ENCODE assay signal across 19 cellular contexts in genomic region chr12:116169071-116169470, GRCh38.
A peak's percentile ranks its signal among the peaks of the same experiment; 100 is the strongest.
DNase-seq lines count a peak whose midpoint lies in the region; ATAC-seq, FAIRE-seq and TF ChIP-seq lines count a peak whose summit lies in the region.
"Had no signal": no experiment of that assay in that cellular context is flagged by ENCODE, and none has a peak within 500 bp of the region (broad histone marks: within the 10 kb centered on the region; RNA-seq: fewer than 3 reads in every experiment).

No MANE protein-coding gene starts in this region.

- H3K4me2 ChIP-seq in K562 (ENCODE audit: insufficient read depth, low read length) = no peak overlapping the region
- H3K4me2 ChIP-seq: BLaER1, KMS-11 had no signal

- H3K36me3 Mint-ChIP-seq in Calu3 (ENCODE audit: insufficient read depth, unreplicated experiment) = no peaks in the 10 kb centered on the region
- H3K36me3 Mint-ChIP-seq: CD14-positive monocyte; CD4-positive, alpha-beta memory T cell had no signal

- H3K9ac ChIP-seq in K562 (ENCODE audit: insufficient read depth in 1 of 2, low read depth in 2 of 2, low read length in 2 of 2) = no peak overlapping the region
- H3K9ac ChIP-seq: BLaER1, KMS-11 had no signal

- H3K9me1 ChIP-seq in K562 (ENCODE audit: control insufficient read depth, insufficient read depth, low read length) = no peaks in the 10 kb centered on the region

- in situ Hi-C loops in K562 (cut with MboI) = no loop called here

- peaks cover 8 to 41% of the 10 kb centered on the region in 2 experiments for H3K4me1 ChIP-seq in K562 (replicated peaks in 1 of 2; ENCODE audit: control insufficient read depth in 2 of 2, insufficient read depth in 2 of 2, low read length in 2 of 2)

- peak; percentile 75 for FAIRE-seq in H54 (lab: Jason Lieb, UNC)
- FAIRE-seq in K562 (lab: Jason Lieb, UNC) = no peak
- FAIRE-seq: A204.1, GM12878, GM19239, H1 had no signal

- CTCF ChIA-PET in Calu3 (lab: Charles Lee) (no interaction called here), K562 (lab: Yijun Ruan, JAX; ENCODE audit: low intra/inter-chr PET ratio) (no interaction called here), GM10248 (lab: Yijun Ruan, JAX) (interaction anchor here (0.7 to 1.9 kb wide), 4 partner anchors 28 to 94 kb away, joined by 3 to 5 read pairs (median 4); no protein-coding TSS in a partner anchor)

- H3K9me3 Mint-ChIP-seq in Calu3 (ENCODE audit: low read depth, unreplicated experiment) = no peaks in the 10 kb centered on the region
- H3K9me3 Mint-ChIP-seq: CD14-positive monocyte; CD4-positive, alpha-beta memory T cell; HFFc6 had no signal

- H3K79me2 ChIP-seq in K562 (ENCODE audit: control insufficient read depth, insufficient read depth, low read length) = peaks cover 100% of the 10 kb centered on the region

- intact Hi-C loops in Calu3 (cut with micrococcal nuclease; ENCODE audit: unreplicated experiment) = no loop called here
- intact Hi-C loops in K562 (cut with micrococcal nuclease) = no loop called here

- H3K27me3 Mint-ChIP-seq in Calu3 (ENCODE audit: unreplicated experiment) = no peaks in the 10 kb centered on the region
- H3K27me3 Mint-ChIP-seq: CD4-positive, alpha-beta memory T cell had no signal

- H3K4me3 ChIP-seq in K562 = no peak overlapping the region
- H3K4me3 ChIP-seq: BLaER1, GM12878 had no signal

- no peaks in the 10 kb centered on the region for H3K9me3 ChIP-seq in K562 (replicated peaks; ENCODE audit: control insufficient read depth, insufficient read depth, low read depth, low read length)
- H3K9me3 ChIP-seq: BLaER1 had no signal

- POLR2A ChIA-PET in K562 (lab: Yijun Ruan, JAX) (interaction anchor here (0.7 to 1.0 kb wide), 2 partner anchors 14 to 94 kb away, joined by 3 read pairs; no protein-coding TSS in a partner anchor), GM10248 (lab: Yijun Ruan, JAX) (interaction anchor here (0.6 kb wide), 1 partner anchor 11 kb away, joined by 3 read pairs; no protein-coding TSS in a partner anchor)

- no peak for TF ChIP-seq EP300 in K562 (IDR thresholded peaks at IDR 0.05; ENCODE audit: low read length)

- TF ChIP-seq CTCF in Calu3 (IDR thresholded peaks at IDR 0.05; ENCODE audit: unreplicated experiment) (no peak), K562 (IDR thresholded peaks at IDR 0.05 in 2 of 3, conservative IDR thresholded peaks at IDR 0.05 in 1 of 3; ENCODE audit: insufficient read depth in 2 of 3, low read depth in 1 of 3, low read length in 3 of 3) (no peak), GM10248 (IDR thresholded peaks at IDR 0.05; ENCODE audit: control extremely low read depth, extremely low read depth, low read depth, missing control alignments) (no peak)

- no peaks in the 10 kb centered on the region for H3K27me3 ChIP-seq in K562 (ENCODE audit: control insufficient read depth in 2 of 2, insufficient read depth in 2 of 2, low read length in 2 of 2)
- H3K27me3 ChIP-seq: BLaER1 had no signal

- DNase-seq in Calu3 = no peak
- no peak for DNase-seq in H54 (ENCODE audit: insufficient read length, low spot score)
- DNase-seq in K562 (ENCODE audit: extremely low read depth in 1 of 4, low spot score in 3 of 4) = no peak
- no peak for DNase-seq in H4 (ENCODE audit: low spot score)
- DNase-seq in NAMALWA (ENCODE audit: low spot score) = no peak
- no peak for DNase-seq in GM10248 (ENCODE audit: extremely low spot score)
- DNase-seq: CD4-positive, alpha-beta memory T cell; DMS79 treated with DMSO at 0.1 percent for 48 hours; GF-D8; HFFc6 had no signal

- no peaks in the 10 kb centered on the region for H3K36me3 ChIP-seq in K562 (ENCODE audit: control insufficient read depth, insufficient read depth, low read length)

- peaks cover 44% of the 10 kb centered on the region for H3K4me1 Mint-ChIP-seq in Calu3 (ENCODE audit: low read depth, unreplicated experiment)

- H3K27ac Mint-ChIP-seq in Calu3 (ENCODE audit: unreplicated experiment) = peak overlapping the region; percentile 34
- H3K27ac Mint-ChIP-seq: CD4-positive, alpha-beta memory T cell; HFFc6 had no signal

- no peak overlapping the region for H2AFZ ChIP-seq in K562 (ENCODE audit: low read depth, low read length)

- TF ChIP-seq RAD21 in K562 (CRISPR knock-in tag; conservative IDR thresholded peaks at IDR 0.05 in 1 of 2, IDR thresholded peaks at IDR 0.05 in 1 of 2) = no peak

- BruUV-seq in Calu3 (replicated peaks; lab: Mats Ljungman, UMichigan) (no TSS peak), K562 (replicated peaks; lab: Mats Ljungman, UMichigan) (no TSS peak)

- peaks cover 19% of the 10 kb centered on the region for H4K20me1 ChIP-seq in K562 (replicated peaks; ENCODE audit: control insufficient read depth, insufficient read depth, low read length)

- no peak overlapping the region for H3K4me3 Mint-ChIP-seq in Calu3 (ENCODE audit: low read depth, unreplicated experiment)
- H3K4me3 Mint-ChIP-seq: CD14-positive monocyte, HFFc6 had no signal

- 100% methylated on average over 1 of the region's 1 CpG for WGBS in K562 (ENCODE audit: insufficient coverage, low coverage, missing lambda C conversion rate)

- H3K27ac ChIP-seq in K562 (ENCODE audit: extremely low read depth, low read depth, low read length) = no peak overlapping the region
- H3K27ac ChIP-seq: BLaER1, HL-60, KMS-11 had no signal

- TF ChIP-seq POLR2A in H54 (IDR thresholded peaks at IDR 0.05; ENCODE audit: low read depth, low read length) (no peak), K562 (conservative IDR thresholded peaks at IDR 0.05) (no peak)

- ATAC-seq in K562 = no peak
- ATAC-seq: GM12878, HCT116 had no signal

TF ChIP-seq in K562, 482 proteins besides CTCF, POLR2A, EP300 and RAD21 (continues in another document):
- TF ChIP-seq PHB2 (IDR thresholded peaks at IDR 0.05; ENCODE audit: low read depth) = no peak
- no peak for TF ChIP-seq SIRT6 (IDR thresholded peaks at IDR 0.05; ENCODE audit: low read depth, low read length)
- no peak for TF ChIP-seq STAT5A (IDR thresholded peaks at IDR 0.05; ENCODE audit: borderline replicate concordance, low read length)
- TF ChIP-seq MAFF (IDR thresholded peaks at IDR 0.05; ENCODE audit: low read length) = peak; percentile 29
- 0 out of 2 replicates have a peak, but pooled peaks have one; percentile 18 for TF ChIP-seq MAFG (tag; conservative IDR thresholded peaks at IDR 0.05)
- TF ChIP-seq SUPT5H (IDR thresholded peaks at IDR 0.05) = no peak
- no peak for TF ChIP-seq COPS2 (conservative IDR thresholded peaks at IDR 0.05)
- TF ChIP-seq XRCC5 (IDR thresholded peaks at IDR 0.05; ENCODE audit: low read depth, low read length) = no peak
- peak; percentile 70 for TF ChIP-seq C11orf30 (IDR thresholded peaks at IDR 0.05; ENCODE audit: low read depth)
- no peak for TF ChIP-seq PCBP2 (IDR thresholded peaks at IDR 0.05; ENCODE audit: low read depth, low read length, poor library complexity, severe bottlenecking)
- no peak for TF ChIP-seq NFRKB (IDR thresholded peaks at IDR 0.05; ENCODE audit: low read depth)
- peak; percentile 21; the same call in 1 of the 2 replicates for TF ChIP-seq MAFK (IDR thresholded peaks at IDR 0.05; ENCODE audit: low read length)
- no peak for TF ChIP-seq STAT5B (CRISPR knock-in tag; IDR thresholded peaks at IDR 0.05)
- no peak for TF ChIP-seq RFX5 (IDR thresholded peaks at IDR 0.05; ENCODE audit: low read depth, low read length)
- no peak for TF ChIP-seq HEY1 (CRISPR knock-in tag; IDR thresholded peaks at IDR 0.05; ENCODE audit: borderline replicate concordance)
- no peak for TF ChIP-seq RFX1 (IDR thresholded peaks at IDR 0.05)
- no peak for TF ChIP-seq TARDBP (IDR thresholded peaks at IDR 0.05)
- TF ChIP-seq KLF10 (CRISPR knock-in tag; IDR thresholded peaks at IDR 0.05) = no peak
- no peak for TF ChIP-seq ZNF764 (CRISPR knock-in tag; IDR thresholded peaks at IDR 0.05; ENCODE audit: low read depth)
- TF ChIP-seq, protein P1, sequence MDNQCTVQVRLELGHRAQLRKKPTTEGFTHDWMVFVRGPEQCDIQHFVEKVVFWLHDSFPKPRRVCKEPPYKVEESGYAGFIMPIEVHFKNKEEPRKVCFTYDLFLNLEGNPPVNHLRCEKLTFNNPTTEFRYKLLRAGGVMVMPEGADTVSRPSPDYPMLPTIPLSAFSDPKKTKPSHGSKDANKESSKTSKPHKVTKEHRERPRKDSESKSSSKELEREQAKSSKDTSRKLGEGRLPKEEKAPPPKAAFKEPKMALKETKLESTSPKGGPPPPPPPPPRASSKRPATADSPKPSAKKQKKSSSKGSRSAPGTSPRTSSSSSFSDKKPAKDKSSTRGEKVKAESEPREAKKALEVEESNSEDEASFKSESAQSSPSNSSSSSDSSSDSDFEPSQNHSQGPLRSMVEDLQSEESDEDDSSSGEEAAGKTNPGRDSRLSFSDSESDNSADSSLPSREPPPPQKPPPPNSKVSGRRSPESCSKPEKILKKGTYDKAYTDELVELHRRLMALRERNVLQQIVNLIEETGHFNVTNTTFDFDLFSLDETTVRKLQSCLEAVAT (IDR thresholded peaks at IDR 0.05) = no peak
- TF ChIP-seq SRSF3 (IDR thresholded peaks at IDR 0.05; ENCODE audit: insufficient read depth, low read length) = no peak
- TF ChIP-seq POLR2H (tag; IDR thresholded peaks at IDR 0.05; ENCODE audit: low read depth) = no peak
- no peak for TF ChIP-seq IRF2 (CRISPR knock-in tag; IDR thresholded peaks at IDR 0.05)
- no peak for TF ChIP-seq ZKSCAN1 (IDR thresholded peaks at IDR 0.05; ENCODE audit: low read depth, low read length)
- no peak for TF ChIP-seq NELFE (IDR thresholded peaks at IDR 0.05; ENCODE audit: insufficient read depth, insufficient read length)
- no peak for TF ChIP-seq EP400 (IDR thresholded peaks at IDR 0.05)
- TF ChIP-seq, protein P2, sequence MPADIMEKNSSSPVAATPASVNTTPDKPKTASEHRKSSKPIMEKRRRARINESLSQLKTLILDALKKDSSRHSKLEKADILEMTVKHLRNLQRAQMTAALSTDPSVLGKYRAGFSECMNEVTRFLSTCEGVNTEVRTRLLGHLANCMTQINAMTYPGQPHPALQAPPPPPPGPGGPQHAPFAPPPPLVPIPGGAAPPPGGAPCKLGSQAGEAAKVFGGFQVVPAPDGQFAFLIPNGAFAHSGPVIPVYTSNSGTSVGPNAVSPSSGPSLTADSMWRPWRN (IDR thresholded peaks at IDR 0.05; ENCODE audit: low read depth) = no peak
- no peak for TF ChIP-seq MYBL2 (IDR thresholded peaks at IDR 0.05; ENCODE audit: low read depth)
- TF ChIP-seq MYBL2 (CRISPR knock-in tag; IDR thresholded peaks at IDR 0.05; ENCODE audit: borderline replicate concordance) = no peak
- TF ChIP-seq ZNF316 (IDR thresholded peaks at IDR 0.05) = peak; percentile 70
